1 cellular context compared by ENCODE assay signal in the genomic region with DNA sequence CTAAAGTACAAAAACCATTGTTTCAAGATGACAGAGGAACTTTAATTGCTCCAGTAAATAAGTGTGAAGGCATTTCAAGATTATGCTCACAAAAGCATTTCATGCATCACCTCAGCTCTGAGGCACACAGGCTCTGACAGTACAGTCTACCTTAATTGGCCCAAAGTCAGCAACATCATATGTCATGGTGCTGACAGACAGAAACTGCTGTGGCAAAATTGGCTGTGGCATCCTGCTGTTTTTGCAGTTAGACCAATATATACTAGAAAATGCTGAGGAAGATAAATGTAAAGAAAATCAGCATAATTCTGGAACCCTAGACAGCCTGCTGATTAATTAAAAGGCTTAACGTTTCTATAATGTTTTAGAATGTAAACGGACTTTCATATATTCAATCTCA.
TF ChIP-seq lines count a peak whose summit lies in the region.

No MANE protein-coding gene starts in this region.

TF ChIP-seq in liver, 16 proteins besides CTCF, POLR2A, EP300 and RAD21 (continued from another document):
- TF ChIP-seq FOXA1 (IDR thresholded peaks at IDR 0.05) (no peak), NR2F2 (IDR thresholded peaks at IDR 0.05) (no peak), SP1 (IDR thresholded peaks at IDR 0.05) (no peak)
- TF ChIP-seq, protein P1, sequence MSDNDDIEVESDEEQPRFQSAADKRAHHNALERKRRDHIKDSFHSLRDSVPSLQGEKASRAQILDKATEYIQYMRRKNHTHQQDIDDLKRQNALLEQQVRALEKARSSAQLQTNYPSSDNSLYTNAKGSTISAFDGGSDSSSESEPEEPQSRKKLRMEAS (IDR thresholded peaks at IDR 0.05): no peak
- TF ChIP-seq, protein P2, sequence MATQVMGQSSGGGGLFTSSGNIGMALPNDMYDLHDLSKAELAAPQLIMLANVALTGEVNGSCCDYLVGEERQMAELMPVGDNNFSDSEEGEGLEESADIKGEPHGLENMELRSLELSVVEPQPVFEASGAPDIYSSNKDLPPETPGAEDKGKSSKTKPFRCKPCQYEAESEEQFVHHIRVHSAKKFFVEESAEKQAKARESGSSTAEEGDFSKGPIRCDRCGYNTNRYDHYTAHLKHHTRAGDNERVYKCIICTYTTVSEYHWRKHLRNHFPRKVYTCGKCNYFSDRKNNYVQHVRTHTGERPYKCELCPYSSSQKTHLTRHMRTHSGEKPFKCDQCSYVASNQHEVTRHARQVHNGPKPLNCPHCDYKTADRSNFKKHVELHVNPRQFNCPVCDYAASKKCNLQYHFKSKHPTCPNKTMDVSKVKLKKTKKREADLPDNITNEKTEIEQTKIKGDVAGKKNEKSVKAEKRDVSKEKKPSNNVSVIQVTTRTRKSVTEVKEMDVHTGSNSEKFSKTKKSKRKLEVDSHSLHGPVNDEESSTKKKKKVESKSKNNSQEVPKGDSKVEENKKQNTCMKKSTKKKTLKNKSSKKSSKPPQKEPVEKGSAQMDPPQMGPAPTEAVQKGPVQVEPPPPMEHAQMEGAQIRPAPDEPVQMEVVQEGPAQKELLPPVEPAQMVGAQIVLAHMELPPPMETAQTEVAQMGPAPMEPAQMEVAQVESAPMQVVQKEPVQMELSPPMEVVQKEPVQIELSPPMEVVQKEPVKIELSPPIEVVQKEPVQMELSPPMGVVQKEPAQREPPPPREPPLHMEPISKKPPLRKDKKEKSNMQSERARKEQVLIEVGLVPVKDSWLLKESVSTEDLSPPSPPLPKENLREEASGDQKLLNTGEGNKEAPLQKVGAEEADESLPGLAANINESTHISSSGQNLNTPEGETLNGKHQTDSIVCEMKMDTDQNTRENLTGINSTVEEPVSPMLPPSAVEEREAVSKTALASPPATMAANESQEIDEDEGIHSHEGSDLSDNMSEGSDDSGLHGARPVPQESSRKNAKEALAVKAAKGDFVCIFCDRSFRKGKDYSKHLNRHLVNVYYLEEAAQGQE (IDR thresholded peaks at IDR 0.05): no peak
